8 cellular contexts compared by ENCODE assay signal in genomic region chr10:90871761-90872647, GRCh38. TPM values are rescaled to one million over a fixed set of nuclear protein-coding genes. Genes with fewer than 3 reads are reported as not detected.
DNase-seq lines count a peak whose midpoint lies in the region; ATAC-seq and TF ChIP-seq lines count a peak whose summit lies in the region.

TSS of gene RPP30 (plus strand) at chr10:90871974. CDS start at chr10:90871987, 13 bp downstream.

- peak within 1 kb of the TSS; percentile 78 for H2AFZ ChIP-seq in parathyroid adenoma

- TF ChIP-seq CTCF in HFFc6 (IDR thresholded peaks at IDR 0.05) (no peak), parathyroid adenoma (IDR thresholded peaks at IDR 0.05) (no peak), transverse colon (IDR thresholded peaks at IDR 0.05) (peak in 1 of 5 experiments; percentile 23)

- no peak for TF ChIP-seq EP300 in transverse colon (IDR thresholded peaks at IDR 0.05; ENCODE audit: low read depth)

- peaks cover 10% of the 10 kb centered on the region for H3K4me1 ChIP-seq in parathyroid adenoma
- H3K4me1 ChIP-seq in transverse colon = peaks cover 11 to 21% (median 18%) of the 10 kb centered on the region in 4 donors

- H3K9me3 Mint-ChIP-seq in HFFc6 = peaks cover 4% of the 10 kb centered on the region
- no peaks in the 10 kb centered on the region for H3K9me3 Mint-ChIP-seq in activated naive CD8-positive, alpha-beta T cell treated with anti-CD3 and anti-CD28 coated beads, Interleukin-2, amount 50 U/mL, for 24 hours

- TF ChIP-seq POLR2A in GM10847 (IDR thresholded peaks at IDR 0.05; ENCODE audit: extremely low read depth, insufficient read length) (peak; percentile 65), transverse colon (IDR thresholded peaks at IDR 0.05) (peak; percentile 43)

- no peak within 1 kb of the TSS for H3K9ac ChIP-seq in parathyroid adenoma

- H3K4me1 Mint-ChIP-seq in HFFc6 (ENCODE audit: low read depth) = peaks cover 36% of the 10 kb centered on the region
- peaks cover 32% of the 10 kb centered on the region for H3K4me1 Mint-ChIP-seq in activated naive CD8-positive, alpha-beta T cell treated with anti-CD3 and anti-CD28 coated beads, Interleukin-2, amount 50 U/mL, for 24 hours

- H3K4me3 Mint-ChIP-seq in HFFc6 = peak within 1 kb of the TSS; percentile 94
- H3K4me3 Mint-ChIP-seq in activated naive CD8-positive, alpha-beta T cell treated with anti-CD3 and anti-CD28 coated beads, Interleukin-2, amount 50 U/mL, for 24 hours = peak within 1 kb of the TSS; percentile 93

- H3K4me3 ChIP-seq in parathyroid adenoma (ENCODE audit: low read depth, low read length) (peak within 1 kb of the TSS; percentile 72), transverse colon (peak within 1 kb of the TSS; percentile 55 to 88 (median 79))

- peaks cover 8% of the 10 kb centered on the region for H3K27me3 Mint-ChIP-seq in HFFc6 (ENCODE audit: insufficient read depth)
- H3K27me3 Mint-ChIP-seq in activated naive CD8-positive, alpha-beta T cell treated with anti-CD3 and anti-CD28 coated beads, Interleukin-2, amount 50 U/mL, for 24 hours = peaks cover 28% of the 10 kb centered on the region

- H3K36me3 ChIP-seq in parathyroid adenoma (ENCODE audit: control insufficient read depth, insufficient read depth, low read length) = no peaks in the 10 kb centered on the region
- H3K36me3 ChIP-seq in transverse colon = peaks cover 0 to 8% (median 0%) of the 10 kb centered on the region in 4 donors

- in situ Hi-C loops in transverse colon (cut with MboI; ENCODE audit: low pct_ligation_motif_present in 1 of 4, low pct_unique_long_range_greater_than_20kb in 1 of 4, low sequenced_read_pairs in 3 of 4) = loop anchor here in 1 of 4 donors (25.0 kb wide), 1 partner anchor 1060 kb away; no protein-coding TSS in a partner anchor

- intact Hi-C loops in Right ventricle myocardium superior (cut with DNase I) (no loop called here), transverse colon (cut with DNase I; ENCODE audit: low total_unique reads) (no loop called here)

- H3K9me3 ChIP-seq in parathyroid adenoma (ENCODE audit: control insufficient read depth, low read length) (no peaks in the 10 kb centered on the region), transverse colon (peaks cover 0 to 7% of the 10 kb centered on the region in 2 donors)

- WGBS in transverse colon (ENCODE audit: low coverage in 1 of 2), 2 donors = 0% methylated on average over 4 to 41 of the region's 43 CpGs

- peak; percentile 78 for DNase-seq in HFFc6
- peak; percentile 90 for DNase-seq in NAMALWA (ENCODE audit: low spot score)
- peak; percentile 81 for DNase-seq in SW480 (ENCODE audit: low spot score)
- DNase-seq in activated naive CD8-positive, alpha-beta T cell treated with anti-CD3 and anti-CD28 coated beads, Interleukin-2, amount 50 U/mL, for 24 hours = peak; percentile 85
- DNase-seq in Right ventricle myocardium superior = peak; percentile 92
- DNase-seq in transverse colon = peak; percentile 85

- peaks cover 9% of the 10 kb centered on the region for H3K79me2 ChIP-seq in parathyroid adenoma

- H3K27ac Mint-ChIP-seq in HFFc6 = peak within 1 kb of the TSS; percentile 86
- peak within 1 kb of the TSS; percentile 87 for H3K27ac Mint-ChIP-seq in activated naive CD8-positive, alpha-beta T cell treated with anti-CD3 and anti-CD28 coated beads, Interleukin-2, amount 50 U/mL, for 24 hours

- H3K36me3 Mint-ChIP-seq in HFFc6 (ENCODE audit: low read depth) = peaks cover 11% of the 10 kb centered on the region
- H3K36me3 Mint-ChIP-seq in activated naive CD8-positive, alpha-beta T cell treated with anti-CD3 and anti-CD28 coated beads, Interleukin-2, amount 50 U/mL, for 24 hours (ENCODE audit: low read depth) = peaks cover 19% of the 10 kb centered on the region

- H3K27me3 ChIP-seq in parathyroid adenoma (ENCODE audit: control insufficient read depth, insufficient read depth, low read length) = no peaks in the 10 kb centered on the region
- peaks cover 11% of the 10 kb centered on the region for H3K27me3 ChIP-seq in transverse colon

- peak within 1 kb of the TSS; percentile 37 for H3K27ac ChIP-seq in parathyroid adenoma
- peak within 1 kb of the TSS; percentile 66 to 83 (median 74) for H3K27ac ChIP-seq in transverse colon

- ATAC-seq in activated naive CD8-positive, alpha-beta T cell treated with anti-CD3 and anti-CD28 coated beads, Interleukin-2, amount 50 U/mL, for 24 hours = peak; percentile 98
- peak; percentile 100 for ATAC-seq in Right ventricle myocardium superior (ENCODE audit: poor library complexity)

- H3K4me2 ChIP-seq in parathyroid adenoma (ENCODE audit: low read length) = peak within 1 kb of the TSS; percentile 52

RNA-seq across cellular contexts. Expression of gene RPP30, which starts in this region (rescaled TPM):
- total RNA-seq in HFFc6 (2021; fragmentation: NEBNext Ultra II Directional; extraction: Animal tissue kit (Norgen Biotek cat#: 25700)) = 10 to 100 TPM; 31.2 to 48.3 (median 42.4) TPM
- total RNA-seq in Right ventricle myocardium superior (27.4 TPM), transverse colon (10 to 100 TPM in 3 of 4 donors, 1 to 10 TPM in 1; 4.6 to 48.3 (median 18.7) TPM)

Comparison
In these comparisons a context has a peak if more than half of its experiments do, and no peak if none do; other contexts are left out.
1. Peak in every context shown above with its lines: DNase-seq, ATAC-seq, H3K4me3 ChIP-seq and H3K27ac ChIP-seq.